ENCODE assay signal across 31 cellular contexts in the genomic region with DNA sequence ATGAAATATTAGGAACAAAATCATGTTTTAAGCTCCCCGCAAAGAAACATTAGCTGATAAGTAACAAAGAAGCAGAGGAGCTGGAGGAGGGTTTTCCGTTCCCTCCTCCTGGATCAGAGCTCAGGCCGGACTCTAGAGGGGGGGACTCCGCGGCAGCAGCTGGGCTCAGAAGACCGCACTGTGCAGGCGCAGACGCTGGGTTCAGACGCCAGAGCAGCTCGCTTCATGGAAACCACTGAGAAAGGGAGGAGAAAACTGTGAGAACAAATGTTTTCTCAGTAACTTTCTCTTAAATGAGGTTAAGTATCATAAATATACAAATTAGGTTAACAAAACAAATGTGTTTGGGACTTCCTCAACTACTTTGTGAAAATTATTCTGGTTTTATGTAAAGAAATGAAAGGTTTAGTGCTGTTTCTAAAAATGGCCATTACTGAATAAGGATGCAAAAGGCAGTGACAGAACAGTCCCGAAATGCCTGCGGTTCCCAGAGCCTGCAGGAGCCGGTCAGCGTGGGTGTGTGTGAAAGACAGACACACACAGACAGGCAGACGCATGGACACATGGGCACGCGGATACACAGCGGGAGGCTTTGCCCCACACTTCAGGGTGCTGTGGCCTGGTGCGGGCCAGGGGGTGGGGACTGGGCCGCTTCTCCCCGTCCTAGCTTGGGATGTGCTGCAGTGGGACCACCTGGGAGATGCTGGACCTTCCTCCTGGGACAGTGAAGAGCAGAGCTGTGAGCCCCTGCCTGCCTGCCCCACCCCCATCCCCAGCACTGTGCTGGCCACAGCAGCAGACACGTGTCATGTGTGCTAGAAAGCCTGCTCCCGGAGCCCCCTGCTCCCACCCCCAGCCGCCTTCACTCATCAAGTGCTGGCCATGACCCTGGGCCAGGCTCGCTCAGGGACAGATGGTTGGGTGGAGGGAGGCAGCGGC. TPM values are rescaled to one million over a fixed set of nuclear protein-coding genes. Genes with fewer than 3 reads are reported as not detected.
DNase-seq lines count a peak whose midpoint lies in the region; ATAC-seq and TF ChIP-seq lines count a peak whose summit lies in the region.
"Had no signal": no experiment of that assay in that cellular context is flagged by ENCODE, and none has a peak within 500 bp of the region (broad histone marks: within the 10 kb centered on the region; RNA-seq: fewer than 3 reads in every experiment).

No MANE protein-coding gene starts in this region.

- no peak overlapping the region for H2AK9ac ChIP-seq in IMR-90 (replicated peaks; ENCODE audit: low read depth, low read length, poor library complexity)

- DNase-seq in IMR-90 (no peak), dorsolateral prefrontal cortex (peak in 7 of 10 donors; percentile 47 to 81 (median 70)), myocyte (ENCODE audit: low read depth) (peak; percentile 45), superior temporal gyrus (ENCODE audit: extremely low spot score) (peak; percentile 41), ecto neural progenitor cell (ENCODE audit: low spot score) (no peak), EL (no peak)
- DNase-seq in activated CD8-positive, alpha-beta memory T cell treated with anti-CD3 and anti-CD28 coated beads, Interleukin-2, amount 10 ng/mL, durations not matched to agents 7 days and 5 days = no peak
- DNase-seq: activated B cell treated with CpG ODN at 0.5 μM for 24 hours; activated CD4-positive, alpha-beta T cell treated with anti-CD3 and anti-CD28 coated beads, Interleukin-2, amount 10 ng/mL, durations not matched to agents 7 days and 5 days; activated effector memory CD4-positive, alpha-beta T cell treated with anti-CD3 and anti-CD28 coated beads, Interleukin-2, amount 50 U/mL, for 16 hours; activated naive CD8-positive, alpha-beta T cell treated with anti-CD3 and anti-CD28 coated beads, Interleukin-2, amount 10 ng/mL, durations not matched to agents 7 days and 5 days; activated T-cell treated with anti-CD3 and anti-CD28 coated beads, Interleukin-2, amount 50 U/mL, for 24 hours; cerebellar nuclear complex; GM23248; HFFc6; KG1; left ventricle myocardium inferior; mesenchymal stem cell; NCI-H1092 treated with DMSO at 0.1 percent for 48 hours; NCI-H1694 treated with DMSO at 0.1 percent for 48 hours; NCI-H510A; stimulated activated CD4-positive, alpha-beta T cell treated with anti-CD3 and anti-CD28 coated beads, Interleukin-4, amount 100 ng/mL, for 24 hours had no signal

- H3K23ac ChIP-seq in IMR-90 (ENCODE audit: low read depth, low read length) = no peak overlapping the region

- no peaks in the 10 kb centered on the region for H3K9me1 ChIP-seq in IMR-90 (ENCODE audit: insufficient read depth, low read length)

- H3K4me1 Mint-ChIP-seq in activated CD8-positive, alpha-beta memory T cell treated with anti-CD3 and anti-CD28 coated beads, Interleukin-2, amount 10 ng/mL, durations not matched to agents 7 days and 5 days = no peaks in the 10 kb centered on the region
- H3K4me1 Mint-ChIP-seq: activated B cell treated with CpG ODN at 0.5 μM for 24 hours; activated CD4-positive, alpha-beta T cell treated with anti-CD3 and anti-CD28 coated beads, Interleukin-2, amount 10 ng/mL, durations not matched to agents 7 days and 5 days; activated naive CD8-positive, alpha-beta T cell treated with anti-CD3 and anti-CD28 coated beads, Interleukin-2, amount 10 ng/mL, durations not matched to agents 7 days and 5 days had no signal

- H3K4me3 ChIP-seq in IMR-90 (ENCODE audit: insufficient read depth, low read depth, low read length) = no peak overlapping the region
- H3K4me3 ChIP-seq in dorsolateral prefrontal cortex = peak overlapping the region in 1 of 59 donors; percentile 10
- H3K4me3 ChIP-seq: GM23248, left ventricle myocardium inferior had no signal

- no peak overlapping the region for H3K9ac ChIP-seq in IMR-90 (ENCODE audit: low read depth, low read length)
- H3K9ac ChIP-seq: GM23248 had no signal

- no peaks in the 10 kb centered on the region for H3K4me1 ChIP-seq in IMR-90 (ENCODE audit: control insufficient read depth, insufficient read depth, low read length)
- H3K4me1 ChIP-seq: left ventricle myocardium inferior had no signal

- H2BK20ac ChIP-seq in IMR-90 (ENCODE audit: low read depth, low read length) = no peak overlapping the region

- H4K91ac ChIP-seq in IMR-90 (ENCODE audit: insufficient read depth, low read depth, low read length) = no peak overlapping the region

- no peak overlapping the region for H3K27ac ChIP-seq in IMR-90 (ENCODE audit: insufficient read depth, low read length)
- H3K27ac ChIP-seq in dorsolateral prefrontal cortex = peak overlapping the region in 38 of 59 donors; percentile 3 to 78 (median 51)
- H3K27ac ChIP-seq: GM23248, left ventricle myocardium inferior, neutrophil had no signal

- dilution Hi-C loops in IMR-90 (cut with HindIII; ENCODE audit: low sequenced_read_pairs, unreplicated experiment) = no loop called here

- intact Hi-C loops in IMR-90 (cut with micrococcal nuclease) (no loop called here), dorsolateral prefrontal cortex (cut with DNase I) (loop anchor here in 1 of 2 donors (2.0 kb wide), 1 partner anchor 79 kb away; no protein-coding TSS in a partner anchor)

- no peak overlapping the region for H3K27ac Mint-ChIP-seq in activated CD8-positive, alpha-beta memory T cell treated with anti-CD3 and anti-CD28 coated beads, Interleukin-2, amount 10 ng/mL, durations not matched to agents 7 days and 5 days
- H3K27ac Mint-ChIP-seq: activated B cell treated with CpG ODN at 0.5 μM for 24 hours; activated CD4-positive, alpha-beta T cell treated with anti-CD3 and anti-CD28 coated beads, Interleukin-2, amount 10 ng/mL, durations not matched to agents 7 days and 5 days; activated naive CD8-positive, alpha-beta T cell treated with anti-CD3 and anti-CD28 coated beads, Interleukin-2, amount 10 ng/mL, durations not matched to agents 7 days and 5 days; activated T-cell treated with anti-CD3 and anti-CD28 coated beads, Interleukin-2, amount 50 U/mL, for 24 hours; HFFc6; progenitor cell of endocrine pancreas; T-helper 1 cell treated with Interleukin-12 subunit alpha and Interleukin-12 subunit beta and Interleukin-4 antibody, amounts not matched to agents 30 μg/mL and 1 μg/mL, for 36 hours; type B pancreatic cell had no signal

- H3K18ac ChIP-seq in IMR-90 (ENCODE audit: low read depth, low read length) = no peak overlapping the region

- H3K27me3 ChIP-seq in IMR-90 (ENCODE audit: control insufficient read depth, insufficient read depth, low read length) (no peaks in the 10 kb centered on the region; the same call in 1 of the 2 replicates), dorsolateral prefrontal cortex (peaks cover 0 to 18% (median 0%) of the 10 kb centered on the region in 45 donors)

- no peak overlapping the region for H2AK5ac ChIP-seq in IMR-90 (ENCODE audit: low read depth, low read length)

- in situ Hi-C loops in IMR-90 (cut with MboI; ENCODE audit: low sequenced_read_pairs) = no loop called here

- no peak for TF ChIP-seq RAD21 in IMR-90 (IDR thresholded peaks at IDR 0.05; ENCODE audit: low read length)

- H2BK15ac ChIP-seq in IMR-90 (ENCODE audit: low read depth, low read length) = no peak overlapping the region

- no peaks in the 10 kb centered on the region for H3K36me3 ChIP-seq in IMR-90 (ENCODE audit: control insufficient read depth, insufficient read depth, low read length)
- H3K36me3 ChIP-seq: left ventricle myocardium inferior, neutrophil had no signal

- H4K20me1 ChIP-seq in IMR-90 (ENCODE audit: insufficient read depth, low read length) = no peaks in the 10 kb centered on the region

- TF ChIP-seq CTCF in IMR-90 (conservative IDR thresholded peaks at IDR 0.05; ENCODE audit: low read depth, low read length) = no peak
- no peak for TF ChIP-seq CTCF in dorsolateral prefrontal cortex (IDR thresholded peaks at IDR 0.05 in 54 of 56, conservative IDR thresholded peaks at IDR 0.05 in 2 of 56; ENCODE audit: low read depth in 1 of 56, partially characterized antibody in 56 of 56)

- H3K14ac ChIP-seq in IMR-90 (replicated peaks; ENCODE audit: low read depth, low read length) = no peak overlapping the region

- no peaks in the 10 kb centered on the region; the same call in 1 of the 2 replicates for H3K9me3 ChIP-seq in IMR-90 (ENCODE audit: control insufficient read depth, insufficient read depth, low read length)
- H3K9me3 ChIP-seq: left ventricle myocardium inferior, neutrophil had no signal

- H3K9me3 Mint-ChIP-seq in activated CD8-positive, alpha-beta memory T cell treated with anti-CD3 and anti-CD28 coated beads, Interleukin-2, amount 10 ng/mL, durations not matched to agents 7 days and 5 days (ENCODE audit: low read depth) = no peaks in the 10 kb centered on the region
- H3K9me3 Mint-ChIP-seq: activated B cell treated with CpG ODN at 0.5 μM for 24 hours; activated CD4-positive, alpha-beta T cell treated with anti-CD3 and anti-CD28 coated beads, Interleukin-2, amount 10 ng/mL, durations not matched to agents 7 days and 5 days; activated naive CD8-positive, alpha-beta T cell treated with anti-CD3 and anti-CD28 coated beads, Interleukin-2, amount 10 ng/mL, durations not matched to agents 7 days and 5 days; activated T-cell treated with anti-CD3 and anti-CD28 coated beads, Interleukin-2, amount 50 U/mL, for 24 hours; T-helper 1 cell treated with Interleukin-12 subunit alpha and Interleukin-12 subunit beta and Interleukin-4 antibody, amounts not matched to agents 30 μg/mL and 1 μg/mL, for 36 hours; type B pancreatic cell had no signal

- no peak overlapping the region for H3K4me2 ChIP-seq in IMR-90 (ENCODE audit: low read depth, low read length)

- H3K27me3 Mint-ChIP-seq in activated CD8-positive, alpha-beta memory T cell treated with anti-CD3 and anti-CD28 coated beads, Interleukin-2, amount 10 ng/mL, durations not matched to agents 7 days and 5 days = no peaks in the 10 kb centered on the region
- H3K27me3 Mint-ChIP-seq: activated CD4-positive, alpha-beta T cell treated with anti-CD3 and anti-CD28 coated beads, Interleukin-2, amount 10 ng/mL, durations not matched to agents 7 days and 5 days; activated naive CD8-positive, alpha-beta T cell treated with anti-CD3 and anti-CD28 coated beads, Interleukin-2, amount 10 ng/mL, durations not matched to agents 7 days and 5 days; activated T-cell treated with anti-CD3 and anti-CD28 coated beads, Interleukin-2, amount 50 U/mL, for 24 hours had no signal

- no peak overlapping the region for H2BK120ac ChIP-seq in IMR-90 (ENCODE audit: low read depth, low read length)

- no peak overlapping the region for H2AFZ ChIP-seq in IMR-90 (replicated peaks; ENCODE audit: low read length, poor library complexity)
- H2AFZ ChIP-seq: GM23248 had no signal

- TF ChIP-seq POLR2A in IMR-90 (IDR thresholded peaks at IDR 0.05; ENCODE audit: low read depth, low read length) = no peak

- WGBS in IMR-90 (ENCODE audit: extremely low coverage in 2 of 2, insufficient read length in 1 of 2), 2 experiments = 34% methylated on average over 6 of the region's 26 CpGs; no CpG with 5 or more reads in 1 of the 2 experiments

- H3K56ac ChIP-seq in IMR-90 (ENCODE audit: extremely low read depth, insufficient read depth, low read length) = no peak overlapping the region

- H3K79me1 ChIP-seq in IMR-90 (ENCODE audit: low read depth in 1 of 2, low read length in 2 of 2) = no peaks in the 10 kb centered on the region

- no peaks in the 10 kb centered on the region for H3K36me3 Mint-ChIP-seq in activated CD8-positive, alpha-beta memory T cell treated with anti-CD3 and anti-CD28 coated beads, Interleukin-2, amount 10 ng/mL, durations not matched to agents 7 days and 5 days
- H3K36me3 Mint-ChIP-seq: activated naive CD8-positive, alpha-beta T cell treated with anti-CD3 and anti-CD28 coated beads, Interleukin-2, amount 10 ng/mL, durations not matched to agents 7 days and 5 days; type B pancreatic cell had no signal

- peak; percentile 51; the same call in 1 of the 2 replicates for ATAC-seq in IMR-90 (ENCODE audit: low read depth)
- ATAC-seq in activated CD8-positive, alpha-beta memory T cell treated with anti-CD3 and anti-CD28 coated beads, Interleukin-2, amount 10 ng/mL, durations not matched to agents 7 days and 5 days = no peak
- ATAC-seq: SK-N-SH treated with all-trans-retinoic acid at 6 μM for 48 hours had no signal

- H2BK5ac ChIP-seq in IMR-90 (ENCODE audit: low read depth, low read length, poor library complexity, severe bottlenecking) = no peak overlapping the region

- CTCF ChIA-PET in IMR-90 (lab: Yijun Ruan, JAX) = no interaction called here
- CTCF ChIA-PET in activated CD8-positive, alpha-beta memory T cell treated with anti-CD3 and anti-CD28 coated beads, Interleukin-2, amount 10 ng/mL, durations not matched to agents 7 days and 5 days (lab: Charles Lee) = no interaction called here

- no peak overlapping the region for H3K4ac ChIP-seq in IMR-90 (ENCODE audit: low read depth, low read length)

- BruUV-seq in IMR-90 (replicated peaks; lab: Mats Ljungman, UMichigan) = no TSS peak

- H3K4me3 Mint-ChIP-seq in activated CD8-positive, alpha-beta memory T cell treated with anti-CD3 and anti-CD28 coated beads, Interleukin-2, amount 10 ng/mL, durations not matched to agents 7 days and 5 days = no peak overlapping the region
- H3K4me3 Mint-ChIP-seq: activated B cell treated with CpG ODN at 0.5 μM for 24 hours; activated CD4-positive, alpha-beta T cell treated with anti-CD3 and anti-CD28 coated beads, Interleukin-2, amount 10 ng/mL, durations not matched to agents 7 days and 5 days; activated naive CD8-positive, alpha-beta T cell treated with anti-CD3 and anti-CD28 coated beads, Interleukin-2, amount 10 ng/mL, durations not matched to agents 7 days and 5 days; activated T-cell treated with anti-CD3 and anti-CD28 coated beads, Interleukin-2, amount 50 U/mL, for 24 hours; HFFc6; T-helper 1 cell treated with Interleukin-12 subunit alpha and Interleukin-12 subunit beta and Interleukin-4 antibody, amounts not matched to agents 30 μg/mL and 1 μg/mL, for 36 hours; type B pancreatic cell had no signal

- no peak overlapping the region for H4K5ac ChIP-seq in IMR-90 (ENCODE audit: low read depth, low read length)

- H4K8ac ChIP-seq in IMR-90 (ENCODE audit: low read depth in 2 of 2, low read length in 2 of 2) = no peak overlapping the region

- POLR2A ChIA-PET in IMR-90 (lab: Charles Lee; ENCODE audit: unreplicated experiment) = no interaction called here

RNA-seq across cellular contexts. Expression of gene ADGRA1, which starts 20.3 kb away (rescaled TPM):
- not detected in 2 replicates for total RNA-seq in IMR-90 (2012; rRNA removed)
- polyA plus RNA-seq in IMR-90 (2012; rRNA removed) = not detected in 2 replicates
- not detected in 2 replicates for polyA plus RNA-seq in IMR-90 (2012; cell fraction: cytosol; rRNA removed)
- 0.03 TPM in 1 of 2 replicates, not detected in the other for polyA plus RNA-seq in IMR-90 (2012; cell fraction: nucleus; rRNA removed; ENCODE audit: low replicate concordance)
- total RNA-seq in dorsolateral prefrontal cortex = 10 to 100 TPM; 11.7 to 48.6 (median 31.6) TPM
- total RNA-seq in myocyte = 3.6 and 16.8 TPM in 2 replicates
- 5.5 TPM for polyA plus RNA-seq in myocyte (2012)
- total RNA-seq in activated CD8-positive, alpha-beta memory T cell treated with anti-CD3 and anti-CD28 coated beads, Interleukin-2, amount 10 ng/mL, durations not matched to agents 7 days and 5 days = not detected
- total RNA-seq: activated B cell treated with CpG ODN at 0.5 μM for 24 hours; activated CD4-positive, alpha-beta T cell treated with anti-CD3 and anti-CD28 coated beads, Interleukin-2, amount 10 ng/mL, durations not matched to agents 7 days and 5 days; activated CD8-positive, alpha-beta memory T cell treated with anti-CD3 and anti-CD28 coated beads for 36 hours; activated naive CD8-positive, alpha-beta T cell treated with anti-CD3 and anti-CD28 coated beads, Interleukin-2, amount 10 ng/mL, durations not matched to agents 7 days and 5 days; endothelial cell of umbilical vein; glomerular endothelial cell; GM23248; HFFc6; left ventricle myocardium inferior; MCF 10A had no signal
- polyA plus RNA-seq: endothelial cell of umbilical vein, GM23248 had no signal

Comparison
In these comparisons a context has a peak if more than half of its experiments do, and no peak if none do; other contexts are left out.
1. DNase-seq: peak in dorsolateral prefrontal cortex (7 of 10), myocyte (single experiment) and superior temporal gyrus (single experiment); none in IMR-90 (single experiment), ecto neural progenitor cell (single experiment), activated CD8-positive, alpha-beta memory T cell treated with anti-CD3 and anti-CD28 coated beads, Interleukin-2, amount 10 ng/mL, durations not matched to agents 7 days and 5 days (single experiment) and EL (single experiment).